ENCODE assay signal across 10 cellular contexts in the genomic region with DNA sequence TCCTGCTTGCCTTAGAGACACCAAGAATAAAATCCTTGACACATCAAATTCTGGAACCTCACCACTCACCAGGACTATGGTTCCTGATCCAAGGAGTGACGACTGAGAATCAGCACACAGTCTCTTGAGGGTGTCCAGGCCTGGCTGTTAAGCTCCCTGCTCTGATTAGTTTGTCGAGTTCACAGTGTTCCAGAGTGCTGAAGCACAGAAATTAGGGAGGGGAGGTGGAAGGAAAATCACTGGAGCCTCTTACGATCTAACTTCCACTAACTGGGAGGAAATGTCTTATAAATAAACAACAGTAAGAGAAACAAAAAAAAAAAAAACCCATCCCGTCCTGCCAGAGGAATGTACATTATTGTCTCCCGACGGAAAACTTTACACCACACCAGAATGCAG.
DNase-seq lines count a peak whose midpoint lies in the region; ATAC-seq, FAIRE-seq and TF ChIP-seq lines count a peak whose summit lies in the region.
"Had no signal": no experiment of that assay in that cellular context is flagged by ENCODE, and none has a peak within 500 bp of the region (broad histone marks: within the 10 kb centered on the region; RNA-seq: fewer than 3 reads in every experiment).

No MANE protein-coding gene starts in this region.

- ATAC-seq in GM19463 (IDR thresholded peaks at IDR 0.05; ENCODE audit: unreplicated experiment): no peak
- ATAC-seq in GM18502 (IDR thresholded peaks at IDR 0.05; ENCODE audit: poor library complexity, unreplicated experiment): no peak
- no peak for ATAC-seq in GM19023 (IDR thresholded peaks at IDR 0.05; ENCODE audit: unreplicated experiment)

- H3K4me3 Mint-ChIP-seq in brain: peak overlapping the region in 3 of 5 experiments; percentile 63 to 85 (median 75)
- H3K4me3 Mint-ChIP-seq: activated T-helper 17 cell treated with anti-CD3 and anti-CD28 coated beads, Interleukin-2, amount 50 U/mL, for 72 hours had no signal

- peak overlapping the region; percentile 96 for H3K27ac ChIP-seq in skeletal muscle tissue (ENCODE audit: low read depth, low read length)

- peak; percentile 24 for FAIRE-seq in islet of Langerhans (lab: Jason Lieb, UNC)

- H3K27me3 Mint-ChIP-seq in brain: no peaks in the 10 kb centered on the region
- H3K27me3 Mint-ChIP-seq: activated T-helper 17 cell treated with anti-CD3 and anti-CD28 coated beads, Interleukin-2, amount 50 U/mL, for 72 hours had no signal

- peak overlapping the region; percentile 34 to 98 (median 94) for H3K27ac Mint-ChIP-seq in brain

- TF ChIP-seq CTCF in brain (conservative IDR thresholded peaks at IDR 0.05): no peak

- peak overlapping the region; percentile 87 to 93 (median 87) for H3K9ac ChIP-seq in skeletal muscle tissue (ENCODE audit: low read depth in 1 of 3, low read length in 3 of 3)

- H3K27me3 ChIP-seq in skeletal muscle tissue (ENCODE audit: control insufficient read depth in 3 of 3, insufficient read depth in 3 of 3, low read length in 3 of 3): no peaks in the 10 kb centered on the region

- no peaks in the 10 kb centered on the region for H3K36me3 Mint-ChIP-seq in brain

- H3K36me3 ChIP-seq in skeletal muscle tissue (ENCODE audit: control insufficient read depth in 3 of 3, insufficient read depth in 3 of 3, low read length in 3 of 3): no peaks in the 10 kb centered on the region

- no peaks in the 10 kb centered on the region for H3K9me3 Mint-ChIP-seq in brain

- DNase-seq in ELR (ENCODE audit: low read depth): peak; percentile 67
- DNase-seq in NCI-H446 (lab: John Stamatoyannopoulos, UW): no peak
- DNase-seq: NCI-H1436 had no signal

- H3K4me3 ChIP-seq in skeletal muscle tissue (ENCODE audit: low read length in 3 of 3): peak overlapping the region; percentile 74 to 85 (median 78)

- peaks cover 46 to 55% (median 48%) of the 10 kb centered on the region in 3 donors for H3K4me1 ChIP-seq in skeletal muscle tissue (ENCODE audit: control insufficient read depth in 3 of 3, insufficient read depth in 3 of 3, low read length in 3 of 3)

- H3K9me3 ChIP-seq in skeletal muscle tissue (ENCODE audit: control insufficient read depth in 3 of 3, low read length in 3 of 3): no peaks in the 10 kb centered on the region

- peaks cover 55% of the 10 kb centered on the region for H3K4me1 Mint-ChIP-seq in brain
